20 cellular contexts compared by ENCODE assay signal in genomic region chr7:145269418-145270161, GRCh38.
"Had no signal": no experiment of that assay in that cellular context is flagged by ENCODE, and none has a peak within 500 bp of the region (broad histone marks: within the 10 kb centered on the region; RNA-seq: fewer than 3 reads in every experiment).

No MANE protein-coding gene starts in this region.

- H3K36me3 Mint-ChIP-seq: activated CD4-positive, alpha-beta memory T cell treated with anti-CD3 and anti-CD28 coated beads for 36 hours; activated naive CD8-positive, alpha-beta T cell treated with anti-CD3 and anti-CD28 coated beads for 36 hours; naive thymus-derived CD4-positive, alpha-beta T cell had no signal

- H3K4me3 Mint-ChIP-seq: activated B cell treated with CpG ODN at 0.5 μM for 24 hours; activated CD4-positive, alpha-beta memory T cell treated with anti-CD3 and anti-CD28 coated beads for 36 hours; activated naive CD8-positive, alpha-beta T cell treated with anti-CD3 and anti-CD28 coated beads for 36 hours; naive thymus-derived CD4-positive, alpha-beta T cell; T-helper 2 cell treated with Interferon-gamma antibody and Interleukin-4, amounts not matched to agents 5 μg/mL and 100 μg/mL, for 36 hours had no signal

- H3K4me3 ChIP-seq: dorsolateral prefrontal cortex, pancreas, right lobe of liver, smooth muscle cell had no signal

- H3K27me3 ChIP-seq: pancreas, right lobe of liver had no signal

- H3K36me3 ChIP-seq: pancreas, right lobe of liver had no signal

- DNase-seq: activated B cell treated with CpG ODN at 0.5 μM for 24 hours; activated CD4-positive, alpha-beta memory T cell treated with anti-CD3 and anti-CD28 coated beads for 36 hours; activated CD4-positive, alpha-beta T cell treated with anti-CD3 and anti-CD28 coated beads for 4 hours; activated naive CD4-positive, alpha-beta T cell; activated naive CD8-positive, alpha-beta T cell treated with anti-CD3 and anti-CD28 coated beads for 36 hours; activated T-cell treated with anti-CD3 and anti-CD28 coated beads for 4 hours; amygdala; caudate nucleus; dorsolateral prefrontal cortex; erythroblast; foreskin melanocyte; head of caudate nucleus; kidney glomerular epithelial cell; mesenchymal stem cell; naive thymus-derived CD4-positive, alpha-beta T cell; pancreas; right lobe of liver; stimulated activated naive CD4-positive, alpha-beta T cell had no signal

- H3K27ac ChIP-seq: dorsolateral prefrontal cortex, pancreas, right lobe of liver had no signal

- H3K27me3 Mint-ChIP-seq: activated B cell treated with CpG ODN at 0.5 μM for 24 hours; activated CD4-positive, alpha-beta memory T cell treated with anti-CD3 and anti-CD28 coated beads for 36 hours; activated naive CD8-positive, alpha-beta T cell treated with anti-CD3 and anti-CD28 coated beads for 36 hours; naive thymus-derived CD4-positive, alpha-beta T cell had no signal

- H3K27ac Mint-ChIP-seq: activated B cell treated with CpG ODN at 0.5 μM for 24 hours; activated CD4-positive, alpha-beta memory T cell treated with anti-CD3 and anti-CD28 coated beads for 36 hours; activated naive CD8-positive, alpha-beta T cell treated with anti-CD3 and anti-CD28 coated beads for 36 hours; naive thymus-derived CD4-positive, alpha-beta T cell; T-helper 2 cell treated with Interferon-gamma antibody and Interleukin-4, amounts not matched to agents 5 μg/mL and 100 μg/mL, for 36 hours had no signal

- H3K9me3 Mint-ChIP-seq: activated naive CD8-positive, alpha-beta T cell treated with anti-CD3 and anti-CD28 coated beads for 36 hours had no signal

- H3K9me3 ChIP-seq: pancreas, right lobe of liver had no signal

- ATAC-seq: naive thymus-derived CD4-positive, alpha-beta T cell; pancreas had no signal

- H3K4me1 ChIP-seq: pancreas, right lobe of liver had no signal

- H3K4me1 Mint-ChIP-seq: activated B cell treated with CpG ODN at 0.5 μM for 24 hours; activated naive CD8-positive, alpha-beta T cell treated with anti-CD3 and anti-CD28 coated beads for 36 hours; naive thymus-derived CD4-positive, alpha-beta T cell had no signal
